In genomic region chr15:57030011-57030410, GRCh38 we compare ENCODE assay signal across 19 cellular contexts.
DNase-seq lines count a peak whose midpoint lies in the region; ATAC-seq, FAIRE-seq and TF ChIP-seq lines count a peak whose summit lies in the region.
"Had no signal": no experiment of that assay in that cellular context is flagged by ENCODE, and none has a peak within 500 bp of the region (broad histone marks: within the 10 kb centered on the region; RNA-seq: fewer than 3 reads in every experiment).

No MANE protein-coding gene starts in this region.

- DNase-seq in K562 (ENCODE audit: extremely low read depth in 1 of 4, low spot score in 3 of 4): no peak
- DNase-seq in central memory CD8-positive, alpha-beta T cell (ENCODE audit: low spot score in 2 of 2): no peak
- DNase-seq in mesenchymal stem cell: no peak
- DNase-seq in breast epithelium (ENCODE audit: low spot score in 2 of 2): no peak
- DNase-seq in neuronal stem cell (ENCODE audit: low spot score): no peak
- DNase-seq in KBM-7: no peak
- DNase-seq: BE2C; C1 segment of cervical spinal cord; CD4-positive, CD25-positive, alpha-beta regulatory T cell; CD8-positive, alpha-beta memory T cell; COR-L47; DMS 273 treated with DMSO at 0.1 percent for 48 hours; DMS53; HCEC 1CT had no signal

- H3K14ac ChIP-seq in mesenchymal stem cell (ENCODE audit: low read length in 2 of 2) (no peak overlapping the region), neuronal stem cell (ENCODE audit: low read length) (no peak overlapping the region)

- H2AK5ac ChIP-seq in mesenchymal stem cell (ENCODE audit: low read length, severe bottlenecking): no peak overlapping the region
- no peak overlapping the region for H2AK5ac ChIP-seq in neuronal stem cell (ENCODE audit: low read depth, low read length)

- TF ChIP-seq CTCF in K562 (IDR thresholded peaks at IDR 0.05 in 2 of 3, conservative IDR thresholded peaks at IDR 0.05 in 1 of 3; ENCODE audit: insufficient read depth in 2 of 3, low read depth in 1 of 3, low read length in 3 of 3): no peak
- TF ChIP-seq CTCF in breast epithelium (IDR thresholded peaks at IDR 0.05): no peak

- H3K4me3 ChIP-seq in K562 (no peak overlapping the region), mesenchymal stem cell (ENCODE audit: insufficient read depth in 1 of 2, low read depth in 1 of 2, low read length in 2 of 2) (no peak overlapping the region), breast epithelium (no peak overlapping the region), neuronal stem cell (ENCODE audit: low read length in 2 of 2) (no peak overlapping the region)
- H3K4me3 ChIP-seq: GM23338 had no signal

- H3K79me2 ChIP-seq in K562 (ENCODE audit: control insufficient read depth, insufficient read depth, low read length): peaks cover 75% of the 10 kb centered on the region

- TF ChIP-seq EP300 in K562 (IDR thresholded peaks at IDR 0.05; ENCODE audit: low read length): no peak

- intact Hi-C loops in K562 (cut with micrococcal nuclease): no loop called here
- intact Hi-C loops in breast epithelium (cut with DNase I; ENCODE audit: low total_unique reads): no loop called here

- POLR2A ChIA-PET in K562 (lab: Yijun Ruan, JAX): no interaction called here

- FAIRE-seq in K562 (lab: Jason Lieb, UNC): no peak
- FAIRE-seq: GM12891, GM19239, H54 had no signal

- H3K79me1 ChIP-seq in mesenchymal stem cell (replicated peaks; ENCODE audit: low read length, poor library complexity, severe bottlenecking) (peaks cover 6% of the 10 kb centered on the region), neuronal stem cell (ENCODE audit: low read depth, low read length) (no peaks in the 10 kb centered on the region)

- ATAC-seq in K562: no peak
- ATAC-seq in central memory CD8-positive, alpha-beta T cell (replicated peaks; ENCODE audit: extremely low read depth, poor library complexity, severe bottlenecking): no peak
- ATAC-seq: GM23338 had no signal

- peak overlapping the region; percentile 7 for H4K91ac ChIP-seq in mesenchymal stem cell (ENCODE audit: low read length)
- no peak overlapping the region for H4K91ac ChIP-seq in neuronal stem cell (ENCODE audit: low read depth, low read length, poor library complexity)

- H2BK5ac ChIP-seq in mesenchymal stem cell (ENCODE audit: low read depth, low read length, poor library complexity, severe bottlenecking) (no peak overlapping the region), neuronal stem cell (ENCODE audit: low read length) (no peak overlapping the region)

- TF ChIP-seq POLR2A in K562 (conservative IDR thresholded peaks at IDR 0.05): no peak
- no peak for TF ChIP-seq POLR2A in breast epithelium (IDR thresholded peaks at IDR 0.05)

- CTCF ChIA-PET in K562 (lab: Yijun Ruan, JAX; ENCODE audit: low intra/inter-chr PET ratio): no interaction called here

- no peak overlapping the region for H3K4me3 Mint-ChIP-seq in central memory CD8-positive, alpha-beta T cell
- H3K4me3 Mint-ChIP-seq: CD4-positive, CD25-positive, alpha-beta regulatory T cell; CD8-positive, alpha-beta memory T cell; GM23338 had no signal

- no TSS peak for BruUV-seq in K562 (replicated peaks; lab: Mats Ljungman, UMichigan)

- H3K27ac ChIP-seq in K562 (ENCODE audit: extremely low read depth, low read depth, low read length) (no peak overlapping the region), mesenchymal stem cell (ENCODE audit: low read length, poor library complexity, severe bottlenecking) (no peak overlapping the region), temporal lobe (ENCODE audit: low read depth, low read length) (peak overlapping the region; percentile 28), breast epithelium (no peak overlapping the region), neuronal stem cell (replicated peaks; ENCODE audit: low read length) (no peak overlapping the region)

- H3K36me3 Mint-ChIP-seq in central memory CD8-positive, alpha-beta T cell (ENCODE audit: insufficient read depth): peaks cover 1% of the 10 kb centered on the region
- H3K36me3 Mint-ChIP-seq: CD4-positive, CD25-positive, alpha-beta regulatory T cell had no signal

- H2BK15ac ChIP-seq in mesenchymal stem cell (ENCODE audit: low read depth, poor library complexity, severe bottlenecking) (no peak overlapping the region), neuronal stem cell (ENCODE audit: low read length) (no peak overlapping the region)

- H3K9me3 Mint-ChIP-seq in central memory CD8-positive, alpha-beta T cell: no peaks in the 10 kb centered on the region
- H3K9me3 Mint-ChIP-seq: CD8-positive, alpha-beta memory T cell; GM23338 had no signal

- peak overlapping the region; percentile 19 for H3K27ac Mint-ChIP-seq in central memory CD8-positive, alpha-beta T cell (ENCODE audit: low read depth)
- H3K27ac Mint-ChIP-seq: GM23338 had no signal

- H3K4me2 ChIP-seq in K562 (ENCODE audit: insufficient read depth, low read length) (no peak overlapping the region), mesenchymal stem cell (ENCODE audit: low read length, poor library complexity, severe bottlenecking) (no peak overlapping the region), neuronal stem cell (ENCODE audit: insufficient read depth, low read length, poor library complexity, severe bottlenecking) (no peak overlapping the region)
- H3K4me2 ChIP-seq: GM23338 had no signal

- no peaks in the 10 kb centered on the region for H3K27me3 Mint-ChIP-seq in central memory CD8-positive, alpha-beta T cell
- H3K27me3 Mint-ChIP-seq: CD4-positive, CD25-positive, alpha-beta regulatory T cell; CD8-positive, alpha-beta memory T cell had no signal

- no peak overlapping the region for H3K9ac ChIP-seq in K562 (ENCODE audit: insufficient read depth in 1 of 2, low read depth in 2 of 2, low read length in 2 of 2)
- H3K9ac ChIP-seq in mesenchymal stem cell (ENCODE audit: low read length): no peak overlapping the region
- H3K9ac ChIP-seq in neuronal stem cell (ENCODE audit: low read depth, low read length, poor library complexity): no peak overlapping the region

- H3K4ac ChIP-seq in mesenchymal stem cell (ENCODE audit: low read depth in 1 of 2, low read length in 2 of 2) (no peak overlapping the region), neuronal stem cell (ENCODE audit: low read length) (no peak overlapping the region)

- H3K9me3 ChIP-seq in K562 (replicated peaks; ENCODE audit: control insufficient read depth, insufficient read depth, low read depth, low read length) (no peaks in the 10 kb centered on the region), mesenchymal stem cell (ENCODE audit: control insufficient read depth, low read length) (no peaks in the 10 kb centered on the region), breast epithelium (no peaks in the 10 kb centered on the region), neuronal stem cell (replicated peaks in 1 of 2; ENCODE audit: control insufficient read depth in 2 of 2, insufficient read depth in 1 of 2, low read depth in 1 of 2, low read length in 2 of 2) (peaks cover 0 to 7% of the 10 kb centered on the region in 2 donors)
- H3K9me3 ChIP-seq: BE2C had no signal

- TF ChIP-seq RAD21 in K562 (CRISPR knock-in tag; conservative IDR thresholded peaks at IDR 0.05 in 1 of 2, IDR thresholded peaks at IDR 0.05 in 1 of 2): no peak

- H3K36me3 ChIP-seq in K562 (ENCODE audit: control insufficient read depth, insufficient read depth, low read length) (no peaks in the 10 kb centered on the region), mesenchymal stem cell (ENCODE audit: control insufficient read depth in 1 of 2, insufficient read depth in 2 of 2, low read depth in 1 of 2, low read length in 2 of 2) (no peaks in the 10 kb centered on the region), breast epithelium (no peaks in the 10 kb centered on the region), neuronal stem cell (replicated peaks in 1 of 2; ENCODE audit: control insufficient read depth in 2 of 2, insufficient read depth in 2 of 2, low read length in 2 of 2) (no peaks in the 10 kb centered on the region)
- H3K36me3 ChIP-seq: BE2C had no signal

- H4K8ac ChIP-seq in mesenchymal stem cell (ENCODE audit: low read length) (no peak overlapping the region), neuronal stem cell (ENCODE audit: low read depth, low read length) (no peak overlapping the region)

- 76% methylated on average over 3 of the region's 3 CpGs for WGBS in K562 (ENCODE audit: insufficient coverage, low coverage, missing lambda C conversion rate)
- 98% methylated on average over 2 of the region's 3 CpGs for WGBS in mesenchymal stem cell
- WGBS in neuronal stem cell (ENCODE audit: extremely low coverage in 2 of 2, insufficient read length in 2 of 2, insufficient replicate concordance in 1 of 2), 2 donors: no CpG with 5 or more reads among the region's 3 CpGs

- H3K18ac ChIP-seq in mesenchymal stem cell (ENCODE audit: low read depth in 1 of 2, low read length in 2 of 2): no peak overlapping the region
- no peak overlapping the region for H3K18ac ChIP-seq in neuronal stem cell (ENCODE audit: low read length)

- no peaks in the 10 kb centered on the region for H3K9me1 ChIP-seq in K562 (ENCODE audit: control insufficient read depth, insufficient read depth, low read length)

- H2BK12ac ChIP-seq in mesenchymal stem cell (ENCODE audit: low read length in 2 of 2): no peak overlapping the region
- H2BK12ac ChIP-seq in neuronal stem cell (ENCODE audit: low read length): no peak overlapping the region

- H3K27me3 ChIP-seq in K562 (ENCODE audit: control insufficient read depth in 2 of 2, insufficient read depth in 2 of 2, low read length in 2 of 2) (no peaks in the 10 kb centered on the region), mesenchymal stem cell (ENCODE audit: control insufficient read depth in 1 of 2, insufficient read depth in 1 of 2, low read length in 2 of 2) (no peaks in the 10 kb centered on the region), breast epithelium (no peaks in the 10 kb centered on the region), neuronal stem cell (ENCODE audit: control insufficient read depth in 3 of 3, insufficient read depth in 3 of 3, low read depth in 1 of 3, low read length in 3 of 3) (no peaks in the 10 kb centered on the region)
- H3K27me3 ChIP-seq: BE2C had no signal

- H3K4me1 ChIP-seq in K562 (replicated peaks in 1 of 2; ENCODE audit: control insufficient read depth in 2 of 2, insufficient read depth in 2 of 2, low read length in 2 of 2) (peaks cover 0 to 13% of the 10 kb centered on the region in 2 experiments; a peak in 3 of 5 replicates), mesenchymal stem cell (ENCODE audit: control insufficient read depth, insufficient read depth, low read depth, low read length) (peaks cover 3% of the 10 kb centered on the region), breast epithelium (peaks cover 0 to 16% of the 10 kb centered on the region in 2 donors), neuronal stem cell (ENCODE audit: control insufficient read depth in 2 of 2, insufficient read depth in 1 of 2, low read depth in 1 of 2, low read length in 2 of 2) (peaks cover 0 to 5% of the 10 kb centered on the region in 2 donors)

- peaks cover 6% of the 10 kb centered on the region; the same call in 1 of the 2 replicates for H4K20me1 ChIP-seq in K562 (replicated peaks; ENCODE audit: control insufficient read depth, insufficient read depth, low read length)

- H3K4me1 Mint-ChIP-seq in central memory CD8-positive, alpha-beta T cell: peaks cover 41% of the 10 kb centered on the region

- no peak overlapping the region for H2AFZ ChIP-seq in K562 (ENCODE audit: low read depth, low read length)
- no peak overlapping the region for H2AFZ ChIP-seq in mesenchymal stem cell (ENCODE audit: low read depth, low read length)
- H2AFZ ChIP-seq in neuronal stem cell (ENCODE audit: low read length): no peak overlapping the region
- H2AFZ ChIP-seq: GM23338 had no signal

- no peak overlapping the region for H3K23ac ChIP-seq in mesenchymal stem cell (ENCODE audit: low read length in 2 of 2)
- H3K23ac ChIP-seq in neuronal stem cell (ENCODE audit: low read depth, low read length, poor library complexity): no peak overlapping the region

- in situ Hi-C loops in K562 (cut with MboI) (no loop called here), KBM-7 (cut with MboI; ENCODE audit: low pct_unique_long_range_greater_than_20kb, low sequenced_read_pairs) (no loop called here)

- H2BK120ac ChIP-seq in mesenchymal stem cell (ENCODE audit: low read depth, low read length) (no peak overlapping the region), neuronal stem cell (ENCODE audit: low read depth, low read length) (no peak overlapping the region)
